13 cellular contexts compared by ENCODE assay signal in genomic region chr15:99212401-99212800, GRCh38. TPM values are rescaled to one million over a fixed set of nuclear protein-coding genes. Genes with fewer than 3 reads are reported as not detected.
DNase-seq lines count a peak whose midpoint lies in the region; ATAC-seq and TF ChIP-seq lines count a peak whose summit lies in the region.
"Had no signal": no experiment of that assay in that cellular context is flagged by ENCODE, and none has a peak within 500 bp of the region (broad histone marks: within the 10 kb centered on the region; RNA-seq: fewer than 3 reads in every experiment).

No MANE protein-coding gene starts in this region.

- no peak overlapping the region for H2BK5ac ChIP-seq in trophoblast cell (ENCODE audit: low read depth, low read length, poor library complexity)

- ATAC-seq in SK-N-SH treated with all-trans-retinoic acid at 6 μM for 48 hours, result peak; percentile 95

- no peak overlapping the region for H3K23ac ChIP-seq in trophoblast cell (ENCODE audit: low read length)

- H3K79me2 ChIP-seq in trophoblast cell (ENCODE audit: control insufficient read depth, insufficient read depth, low read length, poor library complexity), result no peaks in the 10 kb centered on the region

- H3K4me1 ChIP-seq in trophoblast cell (ENCODE audit: control insufficient read depth in 1 of 2, insufficient read depth in 2 of 2, low read length in 2 of 2), result peaks cover 0 to 3% of the 10 kb centered on the region in 2 experiments

- H3K4me2 ChIP-seq in trophoblast cell (ENCODE audit: low read length), result no peak overlapping the region

- no peaks in the 10 kb centered on the region for H3K79me1 ChIP-seq in trophoblast cell (ENCODE audit: low read length)

- no peak overlapping the region for H2BK12ac ChIP-seq in trophoblast cell (ENCODE audit: low read length)

- TF ChIP-seq CTCF in foreskin fibroblast (IDR thresholded peaks at IDR 0.05; ENCODE audit: low read depth, low read length), result no peak

- H3K27me3 ChIP-seq in trophoblast cell (ENCODE audit: insufficient read depth, low read length), result no peaks in the 10 kb centered on the region
- H3K27me3 ChIP-seq: tibial artery had no signal

- no peaks in the 10 kb centered on the region for H3K27me3 Mint-ChIP-seq in T-helper 2 cell treated with Interferon-gamma antibody and Interleukin-4, amounts not matched to agents 5 μg/mL and 100 μg/mL, for 36 hours (ENCODE audit: low read depth)

- no peak overlapping the region for H3K18ac ChIP-seq in trophoblast cell (ENCODE audit: low read length)

- no peak overlapping the region for H3K9ac ChIP-seq in trophoblast cell (ENCODE audit: low read length)

- H4K12ac ChIP-seq in trophoblast cell (ENCODE audit: low read depth, low read length), result no peak overlapping the region

- H2AFZ ChIP-seq in trophoblast cell (ENCODE audit: insufficient read depth, low read length, poor library complexity), result no peak overlapping the region

- no peaks in the 10 kb centered on the region for H3K9me3 ChIP-seq in trophoblast cell (ENCODE audit: insufficient read depth, low read depth, low read length)
- H3K9me3 ChIP-seq: tibial artery had no signal

- H3K4me3 Mint-ChIP-seq in T-helper 2 cell treated with Interferon-gamma antibody and Interleukin-4, amounts not matched to agents 5 μg/mL and 100 μg/mL, for 36 hours, result no peak overlapping the region
- H3K4me3 Mint-ChIP-seq: activated T-helper 1 cell treated with anti-CD3 and anti-CD28 coated beads, Interleukin-12 subunit alpha, Interleukin-12 subunit beta, Interleukin-2, Interleukin-4 antibody, amounts not matched to agents 30 ng/mL and 10 ng/mL and 1 ng/mL, durations not matched to agents 14 hours and 24 hours and 36 hours; central memory CD8-positive, alpha-beta T cell had no signal

- H3K36me3 Mint-ChIP-seq in T-helper 2 cell treated with Interferon-gamma antibody and Interleukin-4, amounts not matched to agents 5 μg/mL and 100 μg/mL, for 36 hours (ENCODE audit: low read depth), result no peaks in the 10 kb centered on the region

- no peak overlapping the region for H3K27ac Mint-ChIP-seq in T-helper 2 cell treated with Interferon-gamma antibody and Interleukin-4, amounts not matched to agents 5 μg/mL and 100 μg/mL, for 36 hours
- H3K27ac Mint-ChIP-seq: activated T-helper 1 cell treated with anti-CD3 and anti-CD28 coated beads, Interleukin-12 subunit alpha, Interleukin-12 subunit beta, Interleukin-2, Interleukin-4 antibody, amounts not matched to agents 30 ng/mL and 10 ng/mL and 1 ng/mL, durations not matched to agents 14 hours and 24 hours and 36 hours had no signal

- WGBS in trophoblast cell (ENCODE audit: extremely low coverage, insufficient coverage, insufficient read length), result no CpG with 5 or more reads among the region's 7 CpGs

- H2AK5ac ChIP-seq in trophoblast cell (ENCODE audit: low read length), result no peak overlapping the region

- no peaks in the 10 kb centered on the region for H3K4me1 Mint-ChIP-seq in T-helper 2 cell treated with Interferon-gamma antibody and Interleukin-4, amounts not matched to agents 5 μg/mL and 100 μg/mL, for 36 hours (ENCODE audit: low read depth)
- H3K4me1 Mint-ChIP-seq: central memory CD8-positive, alpha-beta T cell had no signal

- no peak overlapping the region for H4K8ac ChIP-seq in trophoblast cell (ENCODE audit: low read depth, low read length)

- no peak overlapping the region for H3K14ac ChIP-seq in trophoblast cell (ENCODE audit: low read length)

- peak; percentile 89 for DNase-seq in EH (ENCODE audit: low read depth)
- peak; percentile 4 to 28 for DNase-seq in foreskin fibroblast
- DNase-seq in trophoblast cell, result peak in 1 of 2 donors; percentile 16
- no peak for DNase-seq in posterior vena cava (ENCODE audit: low spot score)
- no peak for DNase-seq in GM19240 (ENCODE audit: insufficient read length, low spot score)
- no peak for DNase-seq in T-helper 2 cell treated with Interferon-gamma antibody and Interleukin-4, amounts not matched to agents 5 μg/mL and 100 μg/mL, for 36 hours (ENCODE audit: low spot score)
- DNase-seq in dermis blood vessel endothelial cell, result no peak
- DNase-seq: tibial artery had no signal

- no peak overlapping the region for H2BK120ac ChIP-seq in trophoblast cell (ENCODE audit: insufficient read depth, low read length, poor library complexity)

- H3K27ac ChIP-seq in trophoblast cell (ENCODE audit: low read depth, low read length), result peak overlapping the region; percentile 12

- intact Hi-C loops in posterior vena cava (cut with DNase I), result loop anchor here (2.0 to 5.0 kb wide), 3 partner anchors 40 to 112 kb away; no protein-coding TSS in a partner anchor

- peaks cover 6 to 8% of the 10 kb centered on the region in 2 experiments for H3K36me3 ChIP-seq in trophoblast cell (ENCODE audit: control insufficient read depth in 1 of 2, insufficient read depth in 2 of 2, low read length in 2 of 2)

- no peaks in the 10 kb centered on the region for H3K9me3 Mint-ChIP-seq in T-helper 2 cell treated with Interferon-gamma antibody and Interleukin-4, amounts not matched to agents 5 μg/mL and 100 μg/mL, for 36 hours
- H3K9me3 Mint-ChIP-seq: activated T-helper 1 cell treated with anti-CD3 and anti-CD28 coated beads, Interleukin-12 subunit alpha, Interleukin-12 subunit beta, Interleukin-2, Interleukin-4 antibody, amounts not matched to agents 30 ng/mL and 10 ng/mL and 1 ng/mL, durations not matched to agents 14 hours and 24 hours and 36 hours; central memory CD8-positive, alpha-beta T cell had no signal

- no peak overlapping the region for H3K4me3 ChIP-seq in foreskin fibroblast (ENCODE audit: low read depth in 1 of 2, low read length in 2 of 2)
- no peak overlapping the region for H3K4me3 ChIP-seq in trophoblast cell (ENCODE audit: low read depth, low read length)
- H3K4me3 ChIP-seq: GM12878, lung, tibial artery had no signal

- no peak overlapping the region for H4K91ac ChIP-seq in trophoblast cell (ENCODE audit: low read depth, low read length)

- no peak overlapping the region for H3K4ac ChIP-seq in trophoblast cell (ENCODE audit: low read depth, low read length)

TF ChIP-seq in SK-N-SH treated with all-trans-retinoic acid at 6 μM for 48 hours, 23 proteins besides CTCF, POLR2A, EP300 and RAD21 (continues in another document):
- TF ChIP-seq CREB5 (CRISPR knock-in tag; IDR thresholded peaks at IDR 0.05; ENCODE audit: low read depth) (no peak), TSHZ2 (CRISPR knock-in tag; IDR thresholded peaks at IDR 0.05) (no peak), ZNF70 (CRISPR knock-in tag; IDR thresholded peaks at IDR 0.05) (no peak), TCF4 (CRISPR knock-in tag; IDR thresholded peaks at IDR 0.05; ENCODE audit: borderline replicate concordance) (no peak), ZFP30 (CRISPR knock-in tag; IDR thresholded peaks at IDR 0.05) (no peak), GLIS3 (CRISPR knock-in tag; IDR thresholded peaks at IDR 0.05) (no peak), CSDC2 (CRISPR knock-in tag; IDR thresholded peaks at IDR 0.05) (no peak), ZNF565 (CRISPR knock-in tag; conservative IDR thresholded peaks at IDR 0.05; ENCODE audit: low read depth) (no peak)

RNA-seq across cellular contexts. Expression of gene TTC23, which starts 37.0 kb away (rescaled TPM):
- polyA plus RNA-seq in trophoblast cell (2013), result 16.5 and 19.2 TPM in 2 replicates
- total RNA-seq in posterior vena cava (10 to 100 TPM; 16.6 to 16.9 TPM), dermis blood vessel endothelial cell (28.2 and 28.3 TPM in 2 replicates)

RNA-seq across cellular contexts. Expression of gene LRRC28, which starts 38.9 kb away (rescaled TPM):
- polyA plus RNA-seq in trophoblast cell (2013), result 18.4 and 18.5 TPM in 2 replicates
- 10 to 100 TPM; 14.6 to 19.8 TPM for total RNA-seq in posterior vena cava
- 17.0 and 19.8 TPM in 2 replicates for total RNA-seq in dermis blood vessel endothelial cell

Comparison
In these comparisons a context has a peak if more than half of its experiments do, and no peak if none do; other contexts are left out.
1. DNase-seq: peak in EH (single experiment) and foreskin fibroblast (2 of 2); none in posterior vena cava (single experiment), GM19240 (single experiment), T-helper 2 cell treated with Interferon-gamma antibody and Interleukin-4, amounts not matched to agents 5 μg/mL and 100 μg/mL, for 36 hours (single experiment) and dermis blood vessel endothelial cell (single experiment).